ENCODE assay signal across 1 cellular context in genomic region chr5:102834438-102834964, GRCh38.
TF ChIP-seq lines count a peak whose summit lies in the region.

No MANE protein-coding gene starts in this region.

TF ChIP-seq in WTC11, 78 proteins besides CTCF, POLR2A, EP300 and RAD21 (continued from another document):
- TF ChIP-seq E2F4 (CRISPR knock-in tag; IDR thresholded peaks at IDR 0.05; ENCODE audit: borderline replicate concordance, low read depth) (no peak), NR3C1 (CRISPR knock-in tag; conservative IDR thresholded peaks at IDR 0.05; ENCODE audit: low read depth) (no peak), HMGXB4 (CRISPR knock-in tag; IDR thresholded peaks at IDR 0.05) (no peak), NFATC4 (CRISPR knock-in tag; IDR thresholded peaks at IDR 0.05) (no peak), ZBTB43 (CRISPR knock-in tag; IDR thresholded peaks at IDR 0.05) (no peak), FOXP1 (CRISPR knock-in tag; IDR thresholded peaks at IDR 0.05; ENCODE audit: borderline replicate concordance) (no peak), CREM (CRISPR knock-in tag; IDR thresholded peaks at IDR 0.05) (no peak)
